In genomic region chr3:49539659-49540560, GRCh38 we compare ENCODE assay signal across 1 cellular context.
A peak's percentile ranks its signal among the peaks of the same experiment; 100 is the strongest.
TF ChIP-seq lines count a peak whose summit lies in the region.

No MANE protein-coding gene starts in this region.

TF ChIP-seq in HepG2, 621 proteins besides CTCF, POLR2A, EP300 and RAD21 (continued from another document and continues in another):
- TF ChIP-seq, protein P1, sequence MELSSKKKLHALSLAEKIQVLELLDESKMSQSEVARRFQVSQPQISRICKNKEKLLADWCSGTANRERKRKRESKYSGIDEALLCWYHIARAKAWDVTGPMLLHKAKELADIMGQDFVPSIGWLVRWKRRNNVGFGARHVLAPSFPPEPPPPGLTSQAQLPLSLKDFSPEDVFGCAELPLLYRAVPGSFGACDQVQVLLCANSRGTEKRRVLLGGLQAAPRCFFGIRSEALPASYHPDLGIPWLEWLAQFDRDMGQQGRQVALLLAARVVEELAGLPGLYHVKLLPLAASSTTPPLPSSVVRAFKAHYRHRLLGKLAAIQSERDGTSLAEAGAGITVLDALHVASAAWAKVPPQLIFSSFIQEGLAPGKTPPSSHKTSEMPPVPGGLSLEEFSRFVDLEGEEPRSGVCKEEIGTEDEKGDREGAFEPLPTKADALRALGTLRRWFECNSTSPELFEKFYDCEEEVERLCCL (CRISPR knock-in tag; IDR thresholded peaks at IDR 0.05; ENCODE audit: borderline replicate concordance), result no peak
- TF ChIP-seq RARA (CRISPR knock-in tag; IDR thresholded peaks at IDR 0.05) (no peak; the same call in 1 of the 2 replicates), NR2F6 (IDR thresholded peaks at IDR 0.05) (no peak), NR2F6 (CRISPR knock-in tag; IDR thresholded peaks at IDR 0.05) (0 out of 2 replicates have a peak, but pooled peaks have one; percentile 9), ARID4A (CRISPR knock-in tag; IDR thresholded peaks at IDR 0.05; ENCODE audit: borderline replicate concordance) (peak; percentile 77), ZNF350 (CRISPR knock-in tag; IDR thresholded peaks at IDR 0.05; ENCODE audit: borderline replicate concordance, low read depth) (peak; percentile 12; the same call in 1 of the 2 replicates), ONECUT2 (CRISPR knock-in tag; IDR thresholded peaks at IDR 0.05) (no peak), THAP7 (CRISPR knock-in tag; IDR thresholded peaks at IDR 0.05) (no peak), ZNF557 (CRISPR knock-in tag; IDR thresholded peaks at IDR 0.05) (no peak), ZNF563 (CRISPR knock-in tag; IDR thresholded peaks at IDR 0.05) (peak; percentile 45; the same call in 1 of the 2 replicates), ESRRA (CRISPR knock-in tag; IDR thresholded peaks at IDR 0.05; ENCODE audit: low read depth) (no peak), BHLHE40 (IDR thresholded peaks at IDR 0.05; ENCODE audit: low read length) (peak; percentile 37; the same call in 1 of the 2 replicates), ZNF510 (CRISPR knock-in tag; IDR thresholded peaks at IDR 0.05; ENCODE audit: low read depth) (0 out of 2 replicates have a peak, but pooled peaks have one; percentile 55), ZFY (CRISPR knock-in tag; IDR thresholded peaks at IDR 0.05) (peak; percentile 75), CBX5 (CRISPR knock-in tag; IDR thresholded peaks at IDR 0.05; ENCODE audit: borderline replicate concordance) (no peak; the same call in 1 of the 2 replicates), HOXA3 (CRISPR knock-in tag; IDR thresholded peaks at IDR 0.05) (peak; percentile 59), ZNF124 (CRISPR knock-in tag; IDR thresholded peaks at IDR 0.05) (0 out of 2 replicates have a peak, but pooled peaks have one; percentile 3), ZZZ3 (CRISPR knock-in tag; IDR thresholded peaks at IDR 0.05; ENCODE audit: borderline replicate concordance) (no peak), CREB3 (CRISPR knock-in tag; IDR thresholded peaks at IDR 0.05) (no peak), ATF7-NPFF (CRISPR knock-in tag; IDR thresholded peaks at IDR 0.05; ENCODE audit: low read depth) (peak; percentile 80), NR2C2 (CRISPR knock-in tag; IDR thresholded peaks at IDR 0.05; ENCODE audit: borderline replicate concordance) (no peak), ZBTB4 (CRISPR knock-in tag; IDR thresholded peaks at IDR 0.05; ENCODE audit: borderline replicate concordance) (no peak), ZNF431 (CRISPR knock-in tag; IDR thresholded peaks at IDR 0.05; ENCODE audit: borderline replicate concordance, low read depth) (no peak), EEA1 (CRISPR knock-in tag; IDR thresholded peaks at IDR 0.05; ENCODE audit: borderline replicate concordance) (no peak), GATA4 (IDR thresholded peaks at IDR 0.05; ENCODE audit: borderline replicate concordance, low read depth) (0 out of 2 replicates have a peak, but pooled peaks have one; percentile 37), IKZF4 (CRISPR knock-in tag; IDR thresholded peaks at IDR 0.05; ENCODE audit: borderline replicate concordance, low read depth, not compliant biosample characterization) (peak; percentile 47), ATAD3A (CRISPR knock-in tag; IDR thresholded peaks at IDR 0.05) (no peak), ZNF737 (CRISPR knock-in tag; IDR thresholded peaks at IDR 0.05; ENCODE audit: borderline replicate concordance) (no peak), ZNF251 (CRISPR knock-in tag; IDR thresholded peaks at IDR 0.05) (no peak), ZMAT5 (CRISPR knock-in tag; IDR thresholded peaks at IDR 0.05; ENCODE audit: borderline replicate concordance, low read depth) (no peak), ZNF430 (CRISPR knock-in tag; IDR thresholded peaks at IDR 0.05) (peak; percentile 20; the same call in 1 of the 2 replicates), ISL2 (CRISPR knock-in tag; IDR thresholded peaks at IDR 0.05) (peak; percentile 57; the same call in 1 of the 2 replicates), ZNF891 (CRISPR knock-in tag; IDR thresholded peaks at IDR 0.05) (peak; percentile 59; the same call in 1 of the 2 replicates), ZNF274 (CRISPR knock-in tag; IDR thresholded peaks at IDR 0.05) (peak; percentile 5; the same call in 1 of the 2 replicates)
- TF ChIP-seq, protein P2, sequence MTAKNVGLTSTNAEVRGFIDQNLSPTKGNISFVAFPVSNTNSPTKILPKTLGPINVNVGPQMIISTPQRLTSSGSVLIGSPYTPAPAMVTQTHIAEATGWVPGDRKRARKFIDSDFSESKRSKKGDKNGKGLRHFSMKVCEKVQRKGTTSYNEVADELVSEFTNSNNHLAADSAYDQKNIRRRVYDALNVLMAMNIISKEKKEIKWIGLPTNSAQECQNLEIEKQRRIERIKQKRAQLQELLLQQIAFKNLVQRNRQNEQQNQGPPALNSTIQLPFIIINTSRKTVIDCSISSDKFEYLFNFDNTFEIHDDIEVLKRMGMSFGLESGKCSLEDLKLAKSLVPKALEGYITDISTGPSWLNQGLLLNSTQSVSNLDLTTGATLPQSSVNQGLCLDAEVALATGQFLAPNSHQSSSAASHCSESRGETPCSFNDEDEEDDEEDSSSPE (CRISPR knock-in tag; IDR thresholded peaks at IDR 0.05), result peak; percentile 47
- TF ChIP-seq, protein P3, sequence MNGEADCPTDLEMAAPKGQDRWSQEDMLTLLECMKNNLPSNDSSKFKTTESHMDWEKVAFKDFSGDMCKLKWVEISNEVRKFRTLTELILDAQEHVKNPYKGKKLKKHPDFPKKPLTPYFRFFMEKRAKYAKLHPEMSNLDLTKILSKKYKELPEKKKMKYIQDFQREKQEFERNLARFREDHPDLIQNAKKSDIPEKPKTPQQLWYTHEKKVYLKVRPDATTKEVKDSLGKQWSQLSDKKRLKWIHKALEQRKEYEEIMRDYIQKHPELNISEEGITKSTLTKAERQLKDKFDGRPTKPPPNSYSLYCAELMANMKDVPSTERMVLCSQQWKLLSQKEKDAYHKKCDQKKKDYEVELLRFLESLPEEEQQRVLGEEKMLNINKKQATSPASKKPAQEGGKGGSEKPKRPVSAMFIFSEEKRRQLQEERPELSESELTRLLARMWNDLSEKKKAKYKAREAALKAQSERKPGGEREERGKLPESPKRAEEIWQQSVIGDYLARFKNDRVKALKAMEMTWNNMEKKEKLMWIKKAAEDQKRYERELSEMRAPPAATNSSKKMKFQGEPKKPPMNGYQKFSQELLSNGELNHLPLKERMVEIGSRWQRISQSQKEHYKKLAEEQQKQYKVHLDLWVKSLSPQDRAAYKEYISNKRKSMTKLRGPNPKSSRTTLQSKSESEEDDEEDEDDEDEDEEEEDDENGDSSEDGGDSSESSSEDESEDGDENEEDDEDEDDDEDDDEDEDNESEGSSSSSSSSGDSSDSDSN (CRISPR knock-in tag; IDR thresholded peaks at IDR 0.05), result peak; percentile 92
- TF ChIP-seq, protein P4, sequence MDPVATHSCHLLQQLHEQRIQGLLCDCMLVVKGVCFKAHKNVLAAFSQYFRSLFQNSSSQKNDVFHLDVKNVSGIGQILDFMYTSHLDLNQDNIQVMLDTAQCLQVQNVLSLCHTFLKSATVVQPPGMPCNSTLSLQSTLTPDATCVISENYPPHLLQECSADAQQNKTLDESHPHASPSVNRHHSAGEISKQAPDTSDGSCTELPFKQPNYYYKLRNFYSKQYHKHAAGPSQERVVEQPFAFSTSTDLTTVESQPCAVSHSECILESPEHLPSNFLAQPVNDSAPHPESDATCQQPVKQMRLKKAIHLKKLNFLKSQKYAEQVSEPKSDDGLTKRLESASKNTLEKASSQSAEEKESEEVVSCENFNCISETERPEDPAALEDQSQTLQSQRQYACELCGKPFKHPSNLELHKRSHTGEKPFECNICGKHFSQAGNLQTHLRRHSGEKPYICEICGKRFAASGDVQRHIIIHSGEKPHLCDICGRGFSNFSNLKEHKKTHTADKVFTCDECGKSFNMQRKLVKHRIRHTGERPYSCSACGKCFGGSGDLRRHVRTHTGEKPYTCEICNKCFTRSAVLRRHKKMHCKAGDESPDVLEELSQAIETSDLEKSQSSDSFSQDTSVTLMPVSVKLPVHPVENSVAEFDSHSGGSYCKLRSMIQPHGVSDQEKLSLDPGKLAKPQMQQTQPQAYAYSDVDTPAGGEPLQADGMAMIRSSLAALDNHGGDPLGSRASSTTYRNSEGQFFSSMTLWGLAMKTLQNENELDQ (CRISPR knock-in tag; IDR thresholded peaks at IDR 0.05; ENCODE audit: borderline replicate concordance), result no peak
- TF ChIP-seq, protein P5, sequence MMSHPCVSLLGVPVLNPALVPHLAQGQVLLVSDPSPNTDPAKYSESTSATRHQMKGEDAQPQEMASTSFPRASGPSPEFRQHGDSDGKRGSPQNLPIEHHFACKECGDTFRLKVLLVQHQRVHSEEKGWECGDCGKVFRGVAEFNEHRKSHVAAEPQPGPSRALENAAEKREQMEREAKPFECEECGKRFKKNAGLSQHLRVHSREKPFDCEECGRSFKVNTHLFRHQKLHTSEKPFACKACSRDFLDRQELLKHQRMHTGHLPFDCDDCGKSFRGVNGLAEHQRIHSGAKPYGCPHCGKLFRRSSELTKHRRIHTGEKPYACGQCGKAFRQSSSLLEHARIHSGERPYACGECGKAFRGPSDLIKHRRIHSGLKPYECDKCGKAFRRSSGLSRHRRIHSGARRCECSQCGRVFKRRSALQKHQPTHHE (CRISPR knock-in tag; IDR thresholded peaks at IDR 0.05; ENCODE audit: borderline replicate concordance), result peak; percentile 58; the same call in 1 of the 2 replicates
- TF ChIP-seq, protein P6, sequence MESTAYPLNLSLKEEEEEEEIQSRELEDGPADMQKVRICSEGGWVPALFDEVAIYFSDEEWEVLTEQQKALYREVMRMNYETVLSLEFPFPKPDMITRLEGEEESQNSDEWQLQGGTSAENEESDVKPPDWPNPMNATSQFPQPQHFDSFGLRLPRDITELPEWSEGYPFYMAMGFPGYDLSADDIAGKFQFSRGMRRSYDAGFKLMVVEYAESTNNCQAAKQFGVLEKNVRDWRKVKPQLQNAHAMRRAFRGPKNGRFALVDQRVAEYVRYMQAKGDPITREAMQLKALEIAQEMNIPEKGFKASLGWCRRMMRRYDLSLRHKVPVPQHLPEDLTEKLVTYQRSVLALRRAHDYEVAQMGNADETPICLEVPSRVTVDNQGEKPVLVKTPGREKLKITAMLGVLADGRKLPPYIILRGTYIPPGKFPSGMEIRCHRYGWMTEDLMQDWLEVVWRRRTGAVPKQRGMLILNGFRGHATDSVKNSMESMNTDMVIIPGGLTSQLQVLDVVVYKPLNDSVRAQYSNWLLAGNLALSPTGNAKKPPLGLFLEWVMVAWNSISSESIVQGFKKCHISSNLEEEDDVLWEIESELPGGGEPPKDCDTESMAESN (CRISPR knock-in tag; conservative IDR thresholded peaks at IDR 0.05), result peak; percentile 85
